Comparison of ENCODE assay signal across 1 cellular context in genomic region chr17:59903455-59903854, GRCh38.
TF ChIP-seq lines count a peak whose summit lies in the region.

No MANE protein-coding gene starts in this region.

TF ChIP-seq in GM23338, 12 proteins besides CTCF, POLR2A, EP300 and RAD21 (continued from another document):
- TF ChIP-seq ZNF462 (CRISPR knock-in tag; IDR thresholded peaks at IDR 0.05) (no peak), EZH2phosphoT487 (IDR thresholded peaks at IDR 0.05; ENCODE audit: unreplicated experiment) (no peak), POLR2AphosphoS5 (IDR thresholded peaks at IDR 0.05; ENCODE audit: low read depth) (no peak)
